In genomic region chr16:31333686-31334649, GRCh38 we compare ENCODE assay signal across 8 cellular contexts. TPM values are rescaled to one million over a fixed set of nuclear protein-coding genes. Genes with fewer than 3 reads are reported as not detected.
DNase-seq lines count a peak whose midpoint lies in the region; ATAC-seq and TF ChIP-seq lines count a peak whose summit lies in the region.

No MANE protein-coding gene starts in this region.

- no peak overlapping the region for H3K4me2 ChIP-seq in fibroblast of lung (ENCODE audit: extremely low read depth, insufficient read depth, low read length)

- no peaks in the 10 kb centered on the region for H3K79me2 ChIP-seq in fibroblast of lung (ENCODE audit: control insufficient read depth, insufficient read depth, low read length)

- H3K9me3 ChIP-seq in RWPE2 (ENCODE audit: severe bottlenecking) (no peaks in the 10 kb centered on the region), fibroblast of lung (ENCODE audit: control insufficient read depth, insufficient read depth, low read depth, low read length) (no peaks in the 10 kb centered on the region), tibial artery (no peaks in the 10 kb centered on the region)

- H3K4me3 ChIP-seq in RWPE2 (ENCODE audit: severe bottlenecking) (no peak overlapping the region), fibroblast of lung (replicated peaks in 1 of 4; ENCODE audit: control extremely low read depth in 1 of 4, insufficient read depth in 1 of 4, low read depth in 3 of 4, low read length in 4 of 4) (no peak overlapping the region), tibial artery (no peak overlapping the region)

- H2AFZ ChIP-seq in fibroblast of lung (ENCODE audit: low read length): no peak overlapping the region

- H3K4me1 ChIP-seq in RWPE2 (ENCODE audit: insufficient read depth, poor library complexity, severe bottlenecking): no peaks in the 10 kb centered on the region
- H3K4me1 ChIP-seq in fibroblast of lung (ENCODE audit: control insufficient read depth, extremely low read depth, insufficient read depth, low read length): no peaks in the 10 kb centered on the region
- H3K4me1 ChIP-seq in tibial artery: peaks cover 0 to 11% (median 3%) of the 10 kb centered on the region in 4 donors

- intact Hi-C loops in sciatic nerve (cut with DNase I): no loop called here
- intact Hi-C loops in tibial artery (cut with DNase I; ENCODE audit: low total_unique reads): no loop called here

- DNase-seq in activated CD4-positive, CD25-positive, alpha-beta regulatory T cell treated with anti-CD3 and anti-CD28 coated beads, Interleukin-2, amount 50 U/mL, for 72 hours: no peak
- DNase-seq in RWPE2 (ENCODE audit: low spot score) (no peak), fibroblast of lung (ENCODE audit: low read depth in 2 of 2) (peak in 1 of 2 donors; percentile 2), sciatic nerve (ENCODE audit: low spot score) (no peak), tibial artery (no peak)

- H3K36me3 ChIP-seq in RWPE2 (ENCODE audit: low read depth) (no peaks in the 10 kb centered on the region), fibroblast of lung (ENCODE audit: control insufficient read depth, insufficient read depth, low read length) (no peaks in the 10 kb centered on the region), tibial artery (no peaks in the 10 kb centered on the region)

- H3K27me3 ChIP-seq in RWPE2 (ENCODE audit: insufficient read depth, poor library complexity, severe bottlenecking): peaks cover 33% of the 10 kb centered on the region
- H3K27me3 ChIP-seq in fibroblast of lung (ENCODE audit: control insufficient read depth, insufficient read depth, low read length): peaks cover 14% of the 10 kb centered on the region
- H3K27me3 ChIP-seq in tibial artery: peaks cover 0 to 66% of the 10 kb centered on the region in 2 donors

- H3K27ac ChIP-seq in RWPE2 (ENCODE audit: poor library complexity, severe bottlenecking) (no peak overlapping the region), fibroblast of lung (ENCODE audit: insufficient read depth, low read length) (no peak overlapping the region), tibial artery (no peak overlapping the region)

- TF ChIP-seq CTCF in RWPE2 (IDR thresholded peaks at IDR 0.05; ENCODE audit: poor library complexity, severe bottlenecking) (peak; percentile 54), fibroblast of lung (conservative IDR thresholded peaks at IDR 0.05 in 1 of 2, IDR thresholded peaks at IDR 0.05 in 1 of 2; ENCODE audit: low read depth in 1 of 2, low read length in 2 of 2) (peak; percentile 12 to 16), tibial artery (IDR thresholded peaks at IDR 0.05) (no peak)

- peak; percentile 70 to 79 for ATAC-seq in activated CD4-positive, CD25-positive, alpha-beta regulatory T cell treated with anti-CD3 and anti-CD28 coated beads, Interleukin-2, amount 50 U/mL, for 24 hours
- ATAC-seq in HG02938 (IDR thresholded peaks at IDR 0.05; ENCODE audit: unreplicated experiment) (peak; percentile 77), RWPE2 (ENCODE audit: low read depth) (peak; percentile 89), sciatic nerve (peak; percentile 42), GM18909 (IDR thresholded peaks at IDR 0.05; ENCODE audit: poor library complexity, unreplicated experiment) (no peak)

- H3K9ac ChIP-seq in fibroblast of lung (ENCODE audit: insufficient read depth, low read length): no peak overlapping the region

- H4K20me1 ChIP-seq in fibroblast of lung (ENCODE audit: control insufficient read depth, extremely low read depth, insufficient read depth, low read length): no peaks in the 10 kb centered on the region

RNA-seq across cellular contexts. Expression of gene ITGAX, which starts 21.0 kb away (rescaled TPM):
- total RNA-seq in fibroblast of lung (under 0.01 TPM in 2 replicates), sciatic nerve (41.1 TPM)
- not detected in 2 replicates for polyA plus RNA-seq in fibroblast of lung
- polyA plus RNA-seq in fibroblast of lung (2012): not detected in 2 replicates
- polyA minus RNA-seq in fibroblast of lung (ENCODE audit: low replicate concordance): not detected in 2 replicates

RNA-seq across cellular contexts. Expression of gene ITGAD, which starts 59.2 kb away (rescaled TPM):
- total RNA-seq in fibroblast of lung: not detected in 2 replicates
- polyA plus RNA-seq in fibroblast of lung: not detected in 2 replicates
- not detected in 2 replicates for polyA plus RNA-seq in fibroblast of lung (2012)
- not detected in 2 replicates for polyA minus RNA-seq in fibroblast of lung (ENCODE audit: low replicate concordance)
- 0.89 TPM for total RNA-seq in sciatic nerve

Comparison
In these comparisons a context has a peak if more than half of its experiments do, and no peak if none do; other contexts are left out.
1. CTCF ChIP-seq: peak in RWPE2 (single experiment) and fibroblast of lung (2 of 2); none in tibial artery (0 of 2).
2. RNA of gene ITGAX, which starts 21.0 kb away (total RNA-seq): 41.1 TPM in sciatic nerve (single experiment); under 0.01 TPM in fibroblast of lung; every median in the first group is over 10 times any median in the second.